Comparison of ENCODE assay signal across 1 cellular context in the genomic region with DNA sequence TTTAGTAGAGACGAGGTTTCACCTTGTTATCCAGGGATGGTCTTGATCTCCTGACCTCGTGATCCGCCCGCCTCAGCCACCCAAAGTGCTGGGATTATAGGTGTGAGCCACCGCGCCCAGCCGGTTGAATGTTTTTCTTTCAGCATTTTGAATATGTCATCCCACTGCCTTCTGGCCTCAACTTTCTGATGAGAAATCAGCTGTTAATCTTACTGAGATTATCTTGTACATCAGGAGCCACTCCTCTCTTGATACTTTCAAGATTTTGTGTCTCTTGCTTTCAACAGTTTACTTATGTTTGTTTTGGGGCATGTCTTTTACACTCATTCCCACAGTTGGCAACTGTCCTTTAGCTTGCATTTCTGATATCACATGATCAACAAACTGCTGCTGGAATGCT.
TF ChIP-seq lines count a peak whose summit lies in the region.

No MANE protein-coding gene starts in this region.

TF ChIP-seq in HepG2, 621 proteins besides CTCF, POLR2A, EP300 and RAD21:
- peak; percentile 98 for TF ChIP-seq ZNF317 (CRISPR knock-in tag; IDR thresholded peaks at IDR 0.05)
- TF ChIP-seq, protein P1, sequence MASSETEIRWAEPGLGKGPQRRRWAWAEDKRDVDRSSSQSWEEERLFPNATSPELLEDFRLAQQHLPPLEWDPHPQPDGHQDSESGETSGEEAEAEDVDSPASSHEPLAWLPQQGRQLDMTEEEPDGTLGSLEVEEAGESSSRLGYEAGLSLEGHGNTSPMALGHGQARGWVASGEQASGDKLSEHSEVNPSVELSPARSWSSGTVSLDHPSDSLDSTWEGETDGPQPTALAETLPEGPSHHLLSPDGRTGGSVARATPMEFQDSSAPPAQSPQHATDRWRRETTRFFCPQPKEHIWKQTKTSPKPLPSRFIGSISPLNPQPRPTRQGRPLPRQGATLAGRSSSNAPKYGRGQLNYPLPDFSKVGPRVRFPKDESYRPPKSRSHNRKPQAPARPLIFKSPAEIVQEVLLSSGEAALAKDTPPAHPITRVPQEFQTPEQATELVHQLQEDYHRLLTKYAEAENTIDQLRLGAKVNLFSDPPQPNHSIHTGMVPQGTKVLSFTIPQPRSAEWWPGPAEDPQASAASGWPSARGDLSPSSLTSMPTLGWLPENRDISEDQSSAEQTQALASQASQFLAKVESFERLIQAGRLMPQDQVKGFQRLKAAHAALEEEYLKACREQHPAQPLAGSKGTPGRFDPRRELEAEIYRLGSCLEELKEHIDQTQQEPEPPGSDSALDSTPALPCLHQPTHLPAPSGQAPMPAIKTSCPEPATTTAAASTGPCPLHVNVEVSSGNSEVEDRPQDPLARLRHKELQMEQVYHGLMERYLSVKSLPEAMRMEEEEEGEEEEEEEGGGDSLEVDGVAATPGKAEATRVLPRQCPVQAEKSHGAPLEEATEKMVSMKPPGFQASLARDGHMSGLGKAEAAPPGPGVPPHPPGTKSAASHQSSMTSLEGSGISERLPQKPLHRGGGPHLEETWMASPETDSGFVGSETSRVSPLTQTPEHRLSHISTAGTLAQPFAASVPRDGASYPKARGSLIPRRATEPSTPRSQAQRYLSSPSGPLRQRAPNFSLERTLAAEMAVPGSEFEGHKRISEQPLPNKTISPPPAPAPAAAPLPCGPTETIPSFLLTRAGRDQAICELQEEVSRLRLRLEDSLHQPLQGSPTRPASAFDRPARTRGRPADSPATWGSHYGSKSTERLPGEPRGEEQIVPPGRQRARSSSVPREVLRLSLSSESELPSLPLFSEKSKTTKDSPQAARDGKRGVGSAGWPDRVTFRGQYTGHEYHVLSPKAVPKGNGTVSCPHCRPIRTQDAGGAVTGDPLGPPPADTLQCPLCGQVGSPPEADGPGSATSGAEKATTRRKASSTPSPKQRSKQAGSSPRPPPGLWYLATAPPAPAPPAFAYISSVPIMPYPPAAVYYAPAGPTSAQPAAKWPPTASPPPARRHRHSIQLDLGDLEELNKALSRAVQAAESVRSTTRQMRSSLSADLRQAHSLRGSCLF (CRISPR knock-in tag; IDR thresholded peaks at IDR 0.05; ENCODE audit: borderline replicate concordance): no peak
